ENCODE assay signal across 11 cellular contexts in genomic region chr2:163822033-163822432, GRCh38.
"Had no signal": no experiment of that assay in that cellular context is flagged by ENCODE, and none has a peak within 500 bp of the region (broad histone marks: within the 10 kb centered on the region; RNA-seq: fewer than 3 reads in every experiment).

No MANE protein-coding gene starts in this region.

- FAIRE-seq: H1, H54 had no signal

- H3K4me2 ChIP-seq: GM23338 had no signal

- DNase-seq: GM23248, GOT3, H7, H9, HCEC 1CT, HFFc6 had no signal

- ATAC-seq: GM23338, HCT116 had no signal

- H3K4me3 ChIP-seq: GM23248, GM23338, HAP-1 had no signal

- H2AFZ ChIP-seq: GM23248, GM23338 had no signal

- H3K4me1 ChIP-seq: HAP-1 had no signal

- H3K9me3 ChIP-seq: HAP-1 had no signal

- H3K9ac ChIP-seq: GM23248 had no signal

- H3K27ac ChIP-seq: GM23248 had no signal

- H3K36me3 ChIP-seq: HAP-1 had no signal
